8 cellular contexts compared by ENCODE assay signal in the genomic region with DNA sequence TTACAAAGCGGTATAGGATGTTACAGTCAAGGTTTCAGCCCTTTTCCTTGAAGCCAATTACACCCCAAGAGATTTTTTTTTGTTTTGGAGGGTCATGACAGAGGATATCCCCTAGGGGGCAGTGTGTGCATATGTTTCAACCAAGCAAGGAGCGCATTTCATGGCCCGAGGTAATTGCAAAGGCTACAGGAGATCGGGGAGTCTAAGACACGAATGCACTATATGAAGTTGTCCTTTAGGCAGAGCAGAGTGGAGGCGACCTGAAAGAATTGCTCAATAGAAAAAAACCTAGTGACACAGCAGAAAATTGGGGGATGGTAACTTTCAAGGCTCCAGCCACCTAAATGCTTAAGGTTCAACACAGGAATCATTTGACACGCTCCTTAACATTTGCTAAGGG.
DNase-seq lines count a peak whose midpoint lies in the region; ATAC-seq and TF ChIP-seq lines count a peak whose summit lies in the region.

No MANE protein-coding gene starts in this region.

- no peaks in the 10 kb centered on the region for H3K36me3 Mint-ChIP-seq in activated T-helper 2 cell treated with anti-CD3 and anti-CD28 coated beads, Interferon-gamma antibody, Interleukin-2, Interleukin-4, amounts not matched to agents 10 μg/mL and 5 μg/mL and 100 μg/mL, durations not matched to agents 14 hours and 24 hours and 36 hours (ENCODE audit: low read depth)
- no peaks in the 10 kb centered on the region for H3K36me3 Mint-ChIP-seq in osteocyte (ENCODE audit: unreplicated experiment)

- H3K27ac Mint-ChIP-seq in activated T-helper 2 cell treated with anti-CD3 and anti-CD28 coated beads, Interferon-gamma antibody, Interleukin-2, Interleukin-4, amounts not matched to agents 10 μg/mL and 5 μg/mL and 100 μg/mL, durations not matched to agents 14 hours and 24 hours and 36 hours, result no peak overlapping the region
- H3K27ac Mint-ChIP-seq in osteocyte (ENCODE audit: unreplicated experiment), result no peak overlapping the region

- H3K27ac ChIP-seq in Peyer's patch (no peak overlapping the region), aorta (ENCODE audit: low read depth in 1 of 2, low read length in 2 of 2) (no peak overlapping the region)

- ATAC-seq in aorta (ENCODE audit: low FRiP score), result peak; percentile 85

- H3K27me3 ChIP-seq in Peyer's patch, result no peaks in the 10 kb centered on the region
- H3K27me3 ChIP-seq in aorta (ENCODE audit: control insufficient read depth in 1 of 2, insufficient read depth in 2 of 2, low read length in 1 of 2), result peaks cover 0 to 1% of the 10 kb centered on the region in 2 donors

- H3K27me3 Mint-ChIP-seq in activated T-helper 2 cell treated with anti-CD3 and anti-CD28 coated beads, Interferon-gamma antibody, Interleukin-2, Interleukin-4, amounts not matched to agents 10 μg/mL and 5 μg/mL and 100 μg/mL, durations not matched to agents 14 hours and 24 hours and 36 hours (ENCODE audit: low read depth), result peaks cover 17% of the 10 kb centered on the region
- no peaks in the 10 kb centered on the region for H3K27me3 Mint-ChIP-seq in osteocyte (ENCODE audit: unreplicated experiment)

- intact Hi-C loops in activated T-helper 2 cell treated with anti-CD3 and anti-CD28 coated beads, Interferon-gamma antibody, Interleukin-2, Interleukin-4, amounts not matched to agents 10 μg/mL and 5 μg/mL and 100 μg/mL, durations not matched to agents 14 hours and 24 hours and 36 hours (cut with micrococcal nuclease), result loop anchor here (5.0 to 10.0 kb wide), 5 partner anchors 369 to 1599 kb away; a partner anchor contains a TSS
- intact Hi-C loops in aorta (cut with DNase I), result loop anchor here (5.0 to 10.0 kb wide), 3 partner anchors 367 to 1599 kb away; no protein-coding TSS in a partner anchor

- H3K9me3 ChIP-seq in Peyer's patch (no peaks in the 10 kb centered on the region), aorta (ENCODE audit: control insufficient read depth, low read length) (no peaks in the 10 kb centered on the region)

- H3K4me3 ChIP-seq in Peyer's patch (no peak overlapping the region), aorta (ENCODE audit: low read length in 2 of 2) (no peak overlapping the region)

- no peaks in the 10 kb centered on the region for H3K36me3 ChIP-seq in Peyer's patch
- no peaks in the 10 kb centered on the region for H3K36me3 ChIP-seq in aorta (ENCODE audit: control insufficient read depth in 1 of 2, insufficient read depth in 2 of 2, low read length in 1 of 2)

- H3K4me3 Mint-ChIP-seq in activated T-helper 2 cell treated with anti-CD3 and anti-CD28 coated beads, Interferon-gamma antibody, Interleukin-2, Interleukin-4, amounts not matched to agents 10 μg/mL and 5 μg/mL and 100 μg/mL, durations not matched to agents 14 hours and 24 hours and 36 hours (ENCODE audit: low read depth), result no peak overlapping the region
- no peak overlapping the region for H3K4me3 Mint-ChIP-seq in osteocyte (ENCODE audit: unreplicated experiment)

- no peaks in the 10 kb centered on the region for H3K9me3 Mint-ChIP-seq in activated T-helper 2 cell treated with anti-CD3 and anti-CD28 coated beads, Interferon-gamma antibody, Interleukin-2, Interleukin-4, amounts not matched to agents 10 μg/mL and 5 μg/mL and 100 μg/mL, durations not matched to agents 14 hours and 24 hours and 36 hours
- no peaks in the 10 kb centered on the region for H3K9me3 Mint-ChIP-seq in osteocyte (ENCODE audit: unreplicated experiment)

- peak; percentile 19 to 95 (median 80) for TF ChIP-seq CTCF in Peyer's patch (IDR thresholded peaks at IDR 0.05)
- peak; percentile 89 for TF ChIP-seq CTCF in osteocyte (IDR thresholded peaks at IDR 0.05)

- no peak for TF ChIP-seq POLR2A in Peyer's patch (IDR thresholded peaks at IDR 0.05)

- 13 to 14% methylated on average over 7 of the region's 7 CpGs for WGBS in aorta, 2 donors

- H3K4me1 Mint-ChIP-seq in activated T-helper 2 cell treated with anti-CD3 and anti-CD28 coated beads, Interferon-gamma antibody, Interleukin-2, Interleukin-4, amounts not matched to agents 10 μg/mL and 5 μg/mL and 100 μg/mL, durations not matched to agents 14 hours and 24 hours and 36 hours (ENCODE audit: low read depth), result peaks cover 6% of the 10 kb centered on the region
- peaks cover 13% of the 10 kb centered on the region for H3K4me1 Mint-ChIP-seq in osteocyte (ENCODE audit: unreplicated experiment)

- no peaks in the 10 kb centered on the region for H3K4me1 ChIP-seq in Peyer's patch
- H3K4me1 ChIP-seq in aorta (ENCODE audit: control insufficient read depth in 1 of 2, insufficient read depth in 2 of 2, low read length in 2 of 2), result no peaks in the 10 kb centered on the region

- DNase-seq in GDM1 (lab: John Stamatoyannopoulos, UW) (peak; percentile 50), GOT3 (lab: John Stamatoyannopoulos, UW) (peak; percentile 9), LoVo (ENCODE audit: low spot score) (peak; percentile 77), Peyer's patch (peak in 1 of 3 donors; percentile 71), foreskin melanocyte (peak; percentile 64), osteocyte (ENCODE audit: extremely low spot score, unreplicated experiment) (no peak), aorta (no peak)
- peak; percentile 46 for DNase-seq in activated T-helper 2 cell treated with anti-CD3 and anti-CD28 coated beads, Interferon-gamma antibody, Interleukin-2, Interleukin-4, amounts not matched to agents 10 μg/mL and 5 μg/mL and 100 μg/mL, durations not matched to agents 14 hours and 24 hours and 36 hours (ENCODE audit: low spot score)

Comparison
In these comparisons a context has a peak if more than half of its experiments do, and no peak if none do; other contexts are left out.
1. DNase-seq: peak in GDM1 (single experiment), GOT3 (single experiment), LoVo (single experiment), activated T-helper 2 cell treated with anti-CD3 and anti-CD28 coated beads, Interferon-gamma antibody, Interleukin-2, Interleukin-4, amounts not matched to agents 10 μg/mL and 5 μg/mL and 100 μg/mL, durations not matched to agents 14 hours and 24 hours and 36 hours (single experiment) and foreskin melanocyte (single experiment); none in osteocyte (single experiment) and aorta (0 of 2).